8 cellular contexts compared by ENCODE assay signal in genomic region chr1:29793101-29793546, GRCh38.
DNase-seq lines count a peak whose midpoint lies in the region; ATAC-seq and TF ChIP-seq lines count a peak whose summit lies in the region.

No MANE protein-coding gene starts in this region.

- no peak for TF ChIP-seq POLR2A in suprapubic skin (IDR thresholded peaks at IDR 0.05)

- WGBS in suprapubic skin = 8% methylated on average over 8 of the region's 8 CpGs

- H3K9me3 ChIP-seq in Caco-2 (no peaks in the 10 kb centered on the region), fibroblast of lung (ENCODE audit: control insufficient read depth, insufficient read depth, low read depth, low read length) (no peaks in the 10 kb centered on the region), suprapubic skin (no peaks in the 10 kb centered on the region)

- no peaks in the 10 kb centered on the region for H3K4me1 ChIP-seq in Caco-2
- H3K4me1 ChIP-seq in fibroblast of lung (ENCODE audit: control insufficient read depth, extremely low read depth, insufficient read depth, low read length) = no peaks in the 10 kb centered on the region
- H3K4me1 ChIP-seq in suprapubic skin = no peaks in the 10 kb centered on the region

- no peaks in the 10 kb centered on the region for H3K36me3 Mint-ChIP-seq in Caco-2 (ENCODE audit: insufficient read depth, unreplicated experiment)
- peaks cover 0 to 4% (median 0%) of the 10 kb centered on the region in 3 donors for H3K36me3 Mint-ChIP-seq in naive thymus-derived CD8-positive, alpha-beta T cell

- H3K27ac Mint-ChIP-seq in Caco-2 (ENCODE audit: unreplicated experiment) = no peak overlapping the region
- H3K27ac Mint-ChIP-seq in naive thymus-derived CD8-positive, alpha-beta T cell = no peak overlapping the region

- H4K20me1 ChIP-seq in fibroblast of lung (ENCODE audit: control insufficient read depth, extremely low read depth, insufficient read depth, low read length) = no peaks in the 10 kb centered on the region

- TF ChIP-seq CTCF in Caco-2 (IDR thresholded peaks at IDR 0.05; ENCODE audit: insufficient read depth in 1 of 2, low read depth in 1 of 2, low read length in 1 of 2, severe bottlenecking in 1 of 2, unreplicated experiment in 1 of 2) = peak; percentile 43 to 68
- TF ChIP-seq CTCF in fibroblast of lung (conservative IDR thresholded peaks at IDR 0.05 in 1 of 2, IDR thresholded peaks at IDR 0.05 in 1 of 2; ENCODE audit: low read depth in 1 of 2, low read length in 2 of 2) = peak; percentile 78 to 92
- peak; percentile 46 to 85 for TF ChIP-seq CTCF in suprapubic skin (IDR thresholded peaks at IDR 0.05)

- peak overlapping the region; percentile 28 for H3K4me3 Mint-ChIP-seq in Caco-2 (ENCODE audit: unreplicated experiment)
- no peak overlapping the region for H3K4me3 Mint-ChIP-seq in naive thymus-derived CD8-positive, alpha-beta T cell

- TF ChIP-seq EP300 in Ishikawa (IDR thresholded peaks at IDR 0.05; ENCODE audit: borderline replicate concordance) (no peak), suprapubic skin (IDR thresholded peaks at IDR 0.05) (no peak)

- no peak overlapping the region for H2AFZ ChIP-seq in fibroblast of lung (ENCODE audit: low read length)

- no peaks in the 10 kb centered on the region for H3K9me3 Mint-ChIP-seq in Caco-2 (ENCODE audit: unreplicated experiment)
- peaks cover 0 to 16% (median 7%) of the 10 kb centered on the region in 9 donors for H3K9me3 Mint-ChIP-seq in naive thymus-derived CD8-positive, alpha-beta T cell

- no peak overlapping the region for H3K27ac ChIP-seq in fibroblast of lung (ENCODE audit: insufficient read depth, low read length)
- no peak overlapping the region for H3K27ac ChIP-seq in suprapubic skin

- H3K27me3 ChIP-seq in Caco-2 (replicated peaks; ENCODE audit: control insufficient read depth, insufficient read depth, low read length) = no peaks in the 10 kb centered on the region
- H3K27me3 ChIP-seq in fibroblast of lung (ENCODE audit: control insufficient read depth, insufficient read depth, low read length) = no peaks in the 10 kb centered on the region
- H3K27me3 ChIP-seq in suprapubic skin = peaks cover 8% of the 10 kb centered on the region

- intact Hi-C loops in Caco-2 (cut with micrococcal nuclease; ENCODE audit: unreplicated experiment) = loop anchor here (10.0 kb wide), 1 partner anchor 312 kb away; no protein-coding TSS in a partner anchor

- H3K36me3 ChIP-seq in Caco-2 (ENCODE audit: control insufficient read depth, insufficient read depth, low read length) (no peaks in the 10 kb centered on the region), fibroblast of lung (ENCODE audit: control insufficient read depth, insufficient read depth, low read length) (no peaks in the 10 kb centered on the region), suprapubic skin (no peaks in the 10 kb centered on the region)

- CTCF ChIA-PET in Caco-2 (lab: Charles Lee) = interaction anchor here (1.0 to 1.1 kb wide), 2 partner anchors 318 to 915 kb away, joined by 4 to 6 read pairs; no protein-coding TSS in a partner anchor

- peak; percentile 85 for TF ChIP-seq RAD21 in Ishikawa (IDR thresholded peaks at IDR 0.05; ENCODE audit: low read depth)

- DNase-seq in Caco-2 = peak; percentile 73 to 76
- DNase-seq in NOMO-1 treated with DMSO at 0.1 percent for 48 hours (lab: John Stamatoyannopoulos, UW; ENCODE audit: unreplicated experiment) = peak; percentile 81
- DNase-seq in activated T-cell treated with anti-CD3 and anti-CD28 coated beads for 4 hours = peak; percentile 12
- DNase-seq in fibroblast of lung (ENCODE audit: low read depth in 2 of 2) = peak; percentile 60 to 82
- DNase-seq in naive thymus-derived CD8-positive, alpha-beta T cell = peak in 6 of 10 donors; percentile 7 to 31 (median 19)
- peak in 1 of 2 donors; percentile 86 for DNase-seq in suprapubic skin (ENCODE audit: low spot score in 2 of 2)

- H3K4me2 ChIP-seq in fibroblast of lung (ENCODE audit: extremely low read depth, insufficient read depth, low read length) = no peak overlapping the region

- POLR2A ChIA-PET in Caco-2 (lab: Charles Lee) = no interaction called here
- POLR2A ChIA-PET in naive thymus-derived CD8-positive, alpha-beta T cell (lab: Charles Lee) = no interaction called here

- H3K79me2 ChIP-seq in fibroblast of lung (ENCODE audit: control insufficient read depth, insufficient read depth, low read length) = no peaks in the 10 kb centered on the region

- H3K9ac ChIP-seq in fibroblast of lung (ENCODE audit: insufficient read depth, low read length) = no peak overlapping the region

- no peak for ATAC-seq in naive thymus-derived CD8-positive, alpha-beta T cell
- no peak for ATAC-seq in GM21360 (IDR thresholded peaks at IDR 0.05; ENCODE audit: unreplicated experiment)

- no TSS peak for BruUV-seq in Caco-2 (replicated peaks; lab: Mats Ljungman, UMichigan)

- no peaks in the 10 kb centered on the region for H3K4me1 Mint-ChIP-seq in Caco-2 (ENCODE audit: low read depth, unreplicated experiment)
- no peaks in the 10 kb centered on the region for H3K4me1 Mint-ChIP-seq in naive thymus-derived CD8-positive, alpha-beta T cell

- peaks cover 5% of the 10 kb centered on the region for H3K27me3 Mint-ChIP-seq in Caco-2 (ENCODE audit: insufficient read depth, unreplicated experiment)
- peaks cover 0 to 27% (median 8%) of the 10 kb centered on the region in 5 donors for H3K27me3 Mint-ChIP-seq in naive thymus-derived CD8-positive, alpha-beta T cell

- H3K4me3 ChIP-seq in Caco-2 (ENCODE audit: low read depth, low read length) (no peak overlapping the region), fibroblast of lung (replicated peaks in 1 of 4; ENCODE audit: control extremely low read depth in 1 of 4, insufficient read depth in 1 of 4, low read depth in 3 of 4, low read length in 4 of 4) (no peak overlapping the region), suprapubic skin (no peak overlapping the region)

TF ChIP-seq in Ishikawa, 13 proteins besides CTCF, POLR2A, EP300 and RAD21:
- no peak for TF ChIP-seq TEAD4 (IDR thresholded peaks at IDR 0.05)
- peak; percentile 94 for TF ChIP-seq CEBPB (IDR thresholded peaks at IDR 0.05)
